16 cellular contexts compared by ENCODE assay signal in the genomic region with DNA sequence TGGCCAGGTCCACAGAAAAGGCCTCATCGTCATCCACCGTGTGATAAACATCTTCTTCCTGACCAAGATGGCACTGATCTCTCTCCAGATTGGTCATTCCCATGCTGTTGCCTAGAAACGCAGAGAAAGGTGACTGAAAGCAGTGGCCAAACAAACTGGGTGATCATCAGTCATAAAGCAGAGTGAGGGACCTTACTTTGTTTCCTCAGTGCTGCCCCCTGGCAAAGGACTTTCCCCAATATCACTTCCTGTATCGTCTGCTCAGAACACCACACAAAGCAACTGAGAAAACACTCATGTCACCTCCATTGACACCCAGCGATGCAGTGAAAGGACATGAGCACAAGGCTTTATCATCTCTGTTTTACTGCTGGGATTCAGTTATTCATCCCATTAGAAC. TPM values are rescaled to one million over a fixed set of nuclear protein-coding genes. Genes with fewer than 3 reads are reported as not detected.
DNase-seq lines count a peak whose midpoint lies in the region; ATAC-seq, FAIRE-seq and TF ChIP-seq lines count a peak whose summit lies in the region.
"Had no signal": no experiment of that assay in that cellular context is flagged by ENCODE, and none has a peak within 500 bp of the region (broad histone marks: within the 10 kb centered on the region; RNA-seq: fewer than 3 reads in every experiment).

No MANE protein-coding gene starts in this region.

- FAIRE-seq in bronchial epithelial cell (lab: Jason Lieb, UNC) = peak; percentile 7

- no peak overlapping the region for H3K4me3 Mint-ChIP-seq in activated CD4-positive, alpha-beta T cell treated with anti-CD3 and anti-CD28 coated beads, Interleukin-2, amount 10 ng/mL, durations not matched to agents 7 days and 5 days

- H3K36me3 Mint-ChIP-seq in activated CD4-positive, alpha-beta T cell treated with anti-CD3 and anti-CD28 coated beads, Interleukin-2, amount 10 ng/mL, durations not matched to agents 7 days and 5 days (ENCODE audit: low read depth) = no peaks in the 10 kb centered on the region

- H3K9me3 Mint-ChIP-seq in activated CD4-positive, alpha-beta T cell treated with anti-CD3 and anti-CD28 coated beads, Interleukin-2, amount 10 ng/mL, durations not matched to agents 7 days and 5 days = no peaks in the 10 kb centered on the region

- peaks cover 2% of the 10 kb centered on the region for H3K27me3 ChIP-seq in bronchial epithelial cell (ENCODE audit: control insufficient read depth, insufficient read depth, low read length)
- H3K27me3 ChIP-seq: uterus had no signal

- H3K36me3 ChIP-seq in bronchial epithelial cell (ENCODE audit: control insufficient read depth, insufficient read depth, low read length) = no peaks in the 10 kb centered on the region
- H3K36me3 ChIP-seq: uterus had no signal

- no peaks in the 10 kb centered on the region for H3K4me1 Mint-ChIP-seq in activated CD4-positive, alpha-beta T cell treated with anti-CD3 and anti-CD28 coated beads, Interleukin-2, amount 10 ng/mL, durations not matched to agents 7 days and 5 days

- H3K27ac Mint-ChIP-seq in activated CD4-positive, alpha-beta T cell treated with anti-CD3 and anti-CD28 coated beads, Interleukin-2, amount 10 ng/mL, durations not matched to agents 7 days and 5 days = no peak overlapping the region

- TF ChIP-seq CTCF in bronchial epithelial cell (IDR thresholded peaks at IDR 0.05; ENCODE audit: insufficient read depth, low read length, severe bottlenecking) (no peak), retinal pigment epithelial cell (conservative IDR thresholded peaks at IDR 0.05; ENCODE audit: low read depth, low read length) (peak; percentile 26)

- H3K4me3 ChIP-seq in bronchial epithelial cell (ENCODE audit: low read depth, low read length) = no peak overlapping the region
- H3K4me3 ChIP-seq in retinal pigment epithelial cell (ENCODE audit: low read length) = no peak overlapping the region
- H3K4me3 ChIP-seq: lung, PC-9, uterus had no signal

- H3K27me3 Mint-ChIP-seq in activated CD4-positive, alpha-beta T cell treated with anti-CD3 and anti-CD28 coated beads, Interleukin-2, amount 10 ng/mL, durations not matched to agents 7 days and 5 days = no peaks in the 10 kb centered on the region

- no peak for ATAC-seq in HG02763 (IDR thresholded peaks at IDR 0.05; ENCODE audit: unreplicated experiment)

- CTCF ChIA-PET in activated CD4-positive, alpha-beta T cell treated with anti-CD3 and anti-CD28 coated beads, Interleukin-2, amount 10 ng/mL, durations not matched to agents 7 days and 5 days (lab: Charles Lee) = interaction anchor here (1.1 kb wide), 1 partner anchor 117 kb away, joined by 3 read pairs; no protein-coding TSS in a partner anchor

- POLR2A ChIA-PET in activated CD4-positive, alpha-beta T cell treated with anti-CD3 and anti-CD28 coated beads, Interleukin-2, amount 10 ng/mL, durations not matched to agents 7 days and 5 days (lab: Charles Lee) = no interaction called here

- peak; percentile 6 to 8 for DNase-seq in activated CD4-positive, alpha-beta T cell treated with anti-CD3 and anti-CD28 coated beads, Interleukin-2, amount 50 U/mL, for 4 hours
- DNase-seq in activated CD4-positive, alpha-beta T cell treated with anti-CD3 and anti-CD28 coated beads, Interleukin-2, amount 10 ng/mL, durations not matched to agents 7 days and 5 days = no peak
- DNase-seq in NCI-H146 (lab: John Stamatoyannopoulos, UW) = peak; percentile 61
- DNase-seq in bronchial epithelial cell (ENCODE audit: low read depth) = no peak
- no peak for DNase-seq in retinal pigment epithelial cell (ENCODE audit: low read depth)
- no peak for DNase-seq in NCI-H524 (lab: John Stamatoyannopoulos, UW)
- no peak for DNase-seq in D341Med (ENCODE audit: low spot score)
- DNase-seq: GF-D8; NCI-H1694; occipital lobe; PC-9; stimulated activated CD4-positive, alpha-beta T cell treated with anti-CD3 and anti-CD28 coated beads, Interleukin-15, amount 100 ng/mL, for 24 hours; T-helper 9 cell; uterus had no signal

RNA-seq across cellular contexts. Expression of a gene that starts 40.0 kb away (rescaled TPM):
- 10 to 100 TPM; 73.5 to 76.1 TPM for total RNA-seq in activated CD4-positive, alpha-beta T cell treated with anti-CD3 and anti-CD28 coated beads, Interleukin-2, amount 10 ng/mL, durations not matched to agents 7 days and 5 days
- total RNA-seq in bronchial epithelial cell = 121 and 145 TPM in 2 replicates

Comparison
In these comparisons a context has a peak if more than half of its experiments do, and no peak if none do; other contexts are left out.
1. DNase-seq: peak in activated CD4-positive, alpha-beta T cell treated with anti-CD3 and anti-CD28 coated beads, Interleukin-2, amount 50 U/mL, for 4 hours (2 of 2) and NCI-H146 (single experiment); none in activated CD4-positive, alpha-beta T cell treated with anti-CD3 and anti-CD28 coated beads, Interleukin-2, amount 10 ng/mL, durations not matched to agents 7 days and 5 days (single experiment), bronchial epithelial cell (single experiment), retinal pigment epithelial cell (single experiment), NCI-H524 (0 of 2) and D341Med (single experiment).